2 cellular contexts compared by ENCODE assay signal in the genomic region with DNA sequence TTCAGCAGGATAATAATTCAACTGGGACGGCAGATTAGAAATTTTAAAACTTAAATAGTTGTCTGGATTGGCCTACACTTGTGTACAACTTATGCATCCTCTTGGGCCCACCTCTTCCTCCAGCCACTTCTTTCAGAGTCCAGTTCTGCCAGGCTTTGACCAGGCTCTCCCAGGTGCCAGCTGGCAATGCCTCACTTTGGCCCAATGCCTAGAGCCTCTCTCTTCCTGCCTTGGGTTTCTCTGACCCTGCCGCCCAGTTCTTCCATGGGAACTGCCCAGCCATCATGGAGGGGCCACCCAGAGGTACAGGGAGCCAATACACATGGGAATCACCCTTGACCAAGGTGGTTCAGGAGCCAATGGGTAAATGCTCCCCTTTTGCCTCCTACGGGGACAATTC.
A peak's percentile ranks its signal among the peaks of the same experiment; 100 is the strongest.
TF ChIP-seq lines count a peak whose summit lies in the region.

No MANE protein-coding gene starts in this region.

TF ChIP-seq in liver, 16 proteins besides CTCF, POLR2A, EP300 and RAD21:
- TF ChIP-seq RXRA (IDR thresholded peaks at IDR 0.05): peak; percentile 45 to 48
- peak; percentile 48 to 50 for TF ChIP-seq HNF4A (conservative IDR thresholded peaks at IDR 0.05)
- TF ChIP-seq ZBTB33 (IDR thresholded peaks at IDR 0.05): no peak
- peak; percentile 63 for TF ChIP-seq YY1 (IDR thresholded peaks at IDR 0.05)

TF ChIP-seq in HepG2, 621 proteins besides CTCF, POLR2A, EP300 and RAD21:
- TF ChIP-seq ZNF891 (CRISPR knock-in tag; IDR thresholded peaks at IDR 0.05): no peak
- TF ChIP-seq, protein P1, sequence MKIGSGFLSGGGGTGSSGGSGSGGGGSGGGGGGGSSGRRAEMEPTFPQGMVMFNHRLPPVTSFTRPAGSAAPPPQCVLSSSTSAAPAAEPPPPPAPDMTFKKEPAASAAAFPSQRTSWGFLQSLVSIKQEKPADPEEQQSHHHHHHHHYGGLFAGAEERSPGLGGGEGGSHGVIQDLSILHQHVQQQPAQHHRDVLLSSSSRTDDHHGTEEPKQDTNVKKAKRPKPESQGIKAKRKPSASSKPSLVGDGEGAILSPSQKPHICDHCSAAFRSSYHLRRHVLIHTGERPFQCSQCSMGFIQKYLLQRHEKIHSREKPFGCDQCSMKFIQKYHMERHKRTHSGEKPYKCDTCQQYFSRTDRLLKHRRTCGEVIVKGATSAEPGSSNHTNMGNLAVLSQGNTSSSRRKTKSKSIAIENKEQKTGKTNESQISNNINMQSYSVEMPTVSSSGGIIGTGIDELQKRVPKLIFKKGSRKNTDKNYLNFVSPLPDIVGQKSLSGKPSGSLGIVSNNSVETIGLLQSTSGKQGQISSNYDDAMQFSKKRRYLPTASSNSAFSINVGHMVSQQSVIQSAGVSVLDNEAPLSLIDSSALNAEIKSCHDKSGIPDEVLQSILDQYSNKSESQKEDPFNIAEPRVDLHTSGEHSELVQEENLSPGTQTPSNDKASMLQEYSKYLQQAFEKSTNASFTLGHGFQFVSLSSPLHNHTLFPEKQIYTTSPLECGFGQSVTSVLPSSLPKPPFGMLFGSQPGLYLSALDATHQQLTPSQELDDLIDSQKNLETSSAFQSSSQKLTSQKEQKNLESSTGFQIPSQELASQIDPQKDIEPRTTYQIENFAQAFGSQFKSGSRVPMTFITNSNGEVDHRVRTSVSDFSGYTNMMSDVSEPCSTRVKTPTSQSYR (CRISPR knock-in tag; IDR thresholded peaks at IDR 0.05; ENCODE audit: borderline replicate concordance): no peak
- no peak for TF ChIP-seq FUBP1 (CRISPR knock-in tag; IDR thresholded peaks at IDR 0.05; ENCODE audit: borderline replicate concordance)
- TF ChIP-seq HMGXB4 (CRISPR knock-in tag; IDR thresholded peaks at IDR 0.05; ENCODE audit: borderline replicate concordance in 1 of 2, low read depth in 1 of 2): no peak
- TF ChIP-seq, protein P2, sequence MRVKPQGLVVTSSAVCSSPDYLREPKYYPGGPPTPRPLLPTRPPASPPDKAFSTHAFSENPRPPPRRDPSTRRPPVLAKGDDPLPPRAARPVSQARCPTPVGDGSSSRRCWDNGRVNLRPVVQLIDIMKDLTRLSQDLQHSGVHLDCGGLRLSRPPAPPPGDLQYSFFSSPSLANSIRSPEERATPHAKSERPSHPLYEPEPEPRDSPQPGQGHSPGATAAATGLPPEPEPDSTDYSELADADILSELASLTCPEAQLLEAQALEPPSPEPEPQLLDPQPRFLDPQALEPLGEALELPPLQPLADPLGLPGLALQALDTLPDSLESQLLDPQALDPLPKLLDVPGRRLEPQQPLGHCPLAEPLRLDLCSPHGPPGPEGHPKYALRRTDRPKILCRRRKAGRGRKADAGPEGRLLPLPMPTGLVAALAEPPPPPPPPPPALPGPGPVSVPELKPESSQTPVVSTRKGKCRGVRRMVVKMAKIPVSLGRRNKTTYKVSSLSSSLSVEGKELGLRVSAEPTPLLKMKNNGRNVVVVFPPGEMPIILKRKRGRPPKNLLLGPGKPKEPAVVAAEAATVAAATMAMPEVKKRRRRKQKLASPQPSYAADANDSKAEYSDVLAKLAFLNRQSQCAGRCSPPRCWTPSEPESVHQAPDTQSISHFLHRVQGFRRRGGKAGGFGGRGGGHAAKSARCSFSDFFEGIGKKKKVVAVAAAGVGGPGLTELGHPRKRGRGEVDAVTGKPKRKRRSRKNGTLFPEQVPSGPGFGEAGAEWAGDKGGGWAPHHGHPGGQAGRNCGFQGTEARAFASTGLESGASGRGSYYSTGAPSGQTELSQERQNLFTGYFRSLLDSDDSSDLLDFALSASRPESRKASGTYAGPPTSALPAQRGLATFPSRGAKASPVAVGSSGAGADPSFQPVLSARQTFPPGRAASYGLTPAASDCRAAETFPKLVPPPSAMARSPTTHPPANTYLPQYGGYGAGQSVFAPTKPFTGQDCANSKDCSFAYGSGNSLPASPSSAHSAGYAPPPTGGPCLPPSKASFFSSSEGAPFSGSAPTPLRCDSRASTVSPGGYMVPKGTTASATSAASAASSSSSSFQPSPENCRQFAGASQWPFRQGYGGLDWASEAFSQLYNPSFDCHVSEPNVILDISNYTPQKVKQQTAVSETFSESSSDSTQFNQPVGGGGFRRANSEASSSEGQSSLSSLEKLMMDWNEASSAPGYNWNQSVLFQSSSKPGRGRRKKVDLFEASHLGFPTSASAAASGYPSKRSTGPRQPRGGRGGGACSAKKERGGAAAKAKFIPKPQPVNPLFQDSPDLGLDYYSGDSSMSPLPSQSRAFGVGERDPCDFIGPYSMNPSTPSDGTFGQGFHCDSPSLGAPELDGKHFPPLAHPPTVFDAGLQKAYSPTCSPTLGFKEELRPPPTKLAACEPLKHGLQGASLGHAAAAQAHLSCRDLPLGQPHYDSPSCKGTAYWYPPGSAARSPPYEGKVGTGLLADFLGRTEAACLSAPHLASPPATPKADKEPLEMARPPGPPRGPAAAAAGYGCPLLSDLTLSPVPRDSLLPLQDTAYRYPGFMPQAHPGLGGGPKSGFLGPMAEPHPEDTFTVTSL (CRISPR knock-in tag; IDR thresholded peaks at IDR 0.05; ENCODE audit: borderline replicate concordance): no peak
